ENCODE assay signal across 8 cellular contexts in genomic region chr19:43532962-43533545, GRCh38. TPM values are rescaled to one million over a fixed set of nuclear protein-coding genes. Genes with fewer than 3 reads are reported as not detected.
A peak's percentile ranks its signal among the peaks of the same experiment; 100 is the strongest.
DNase-seq lines count a peak whose midpoint lies in the region; ATAC-seq and TF ChIP-seq lines count a peak whose summit lies in the region.

A gene with protein sequence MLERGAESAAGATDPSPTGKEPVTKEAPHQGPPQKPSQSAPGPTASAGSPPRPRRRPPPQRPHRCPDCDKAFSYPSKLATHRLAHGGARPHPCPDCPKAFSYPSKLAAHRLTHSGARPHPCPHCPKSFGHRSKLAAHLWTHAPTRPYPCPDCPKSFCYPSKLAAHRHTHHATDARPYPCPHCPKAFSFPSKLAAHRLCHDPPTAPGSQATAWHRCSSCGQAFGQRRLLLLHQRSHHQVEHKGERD (plus strand): TSS chr19:43533188. CDS start chr19:43534423, 1,235 bp downstream.

- no peaks in the 10 kb centered on the region for H3K9me3 Mint-ChIP-seq in activated T-helper 2 cell treated with anti-CD3 and anti-CD28 coated beads, Interferon-gamma antibody, Interleukin-2, Interleukin-4, amounts not matched to agents 10 μg/mL and 5 μg/mL and 100 μg/mL, durations not matched to agents 14 hours and 24 hours and 36 hours
- no peaks in the 10 kb centered on the region for H3K9me3 Mint-ChIP-seq in nephron progenitor cell
- no peaks in the 10 kb centered on the region for H3K9me3 Mint-ChIP-seq in stimulated activated naive CD8-positive, alpha-beta T cell treated with anti-CD3 and anti-CD28 coated beads, Interleukin-15, Interleukin-2, amounts not matched to agents 100 ng/mL and 50 ng/mL, for 24 hours

- H3K4me1 Mint-ChIP-seq in activated T-helper 2 cell treated with anti-CD3 and anti-CD28 coated beads, Interferon-gamma antibody, Interleukin-2, Interleukin-4, amounts not matched to agents 10 μg/mL and 5 μg/mL and 100 μg/mL, durations not matched to agents 14 hours and 24 hours and 36 hours (ENCODE audit: low read depth) = peaks cover 8% of the 10 kb centered on the region
- peaks cover 37% of the 10 kb centered on the region for H3K4me1 Mint-ChIP-seq in nephron progenitor cell
- peaks cover 27% of the 10 kb centered on the region for H3K4me1 Mint-ChIP-seq in stimulated activated naive CD8-positive, alpha-beta T cell treated with anti-CD3 and anti-CD28 coated beads, Interleukin-15, Interleukin-2, amounts not matched to agents 100 ng/mL and 50 ng/mL, for 24 hours (ENCODE audit: low read depth)

- peaks cover 9% of the 10 kb centered on the region for H3K36me3 Mint-ChIP-seq in activated T-helper 2 cell treated with anti-CD3 and anti-CD28 coated beads, Interferon-gamma antibody, Interleukin-2, Interleukin-4, amounts not matched to agents 10 μg/mL and 5 μg/mL and 100 μg/mL, durations not matched to agents 14 hours and 24 hours and 36 hours (ENCODE audit: low read depth)
- H3K36me3 Mint-ChIP-seq in nephron progenitor cell (ENCODE audit: low read depth) = peaks cover 23% of the 10 kb centered on the region
- peaks cover 8% of the 10 kb centered on the region for H3K36me3 Mint-ChIP-seq in stimulated activated naive CD8-positive, alpha-beta T cell treated with anti-CD3 and anti-CD28 coated beads, Interleukin-15, Interleukin-2, amounts not matched to agents 100 ng/mL and 50 ng/mL, for 24 hours (ENCODE audit: low read depth)

- peak; percentile 57 for ATAC-seq in GM21786 (IDR thresholded peaks at IDR 0.05; ENCODE audit: unreplicated experiment)

- H3K9me3 ChIP-seq in KOPT-K1 (ENCODE audit: insufficient read depth, low read length, poor library complexity, severe bottlenecking) = no peaks in the 10 kb centered on the region

- H3K27ac ChIP-seq in KOPT-K1 (ENCODE audit: low read depth, low read length, poor library complexity, severe bottlenecking) = peak within 1 kb of the TSS; percentile 74

- H3K36me3 ChIP-seq in KOPT-K1 (ENCODE audit: insufficient read depth, low read length) = peaks cover 10% of the 10 kb centered on the region

- H3K27ac Mint-ChIP-seq in activated T-helper 2 cell treated with anti-CD3 and anti-CD28 coated beads, Interferon-gamma antibody, Interleukin-2, Interleukin-4, amounts not matched to agents 10 μg/mL and 5 μg/mL and 100 μg/mL, durations not matched to agents 14 hours and 24 hours and 36 hours = peak within 1 kb of the TSS; percentile 90
- peak within 1 kb of the TSS; percentile 98 for H3K27ac Mint-ChIP-seq in nephron progenitor cell
- peak within 1 kb of the TSS; percentile 92 for H3K27ac Mint-ChIP-seq in stimulated activated naive CD8-positive, alpha-beta T cell treated with anti-CD3 and anti-CD28 coated beads, Interleukin-15, Interleukin-2, amounts not matched to agents 100 ng/mL and 50 ng/mL, for 24 hours

- peak; percentile 90 for DNase-seq in DMS79 treated with DMSO at 0.1 percent for 48 hours (lab: John Stamatoyannopoulos, UW)
- DNase-seq in RPMI8226 = peak; percentile 86
- peak; percentile 85 for DNase-seq in activated T-helper 2 cell treated with anti-CD3 and anti-CD28 coated beads, Interferon-gamma antibody, Interleukin-2, Interleukin-4, amounts not matched to agents 10 μg/mL and 5 μg/mL and 100 μg/mL, durations not matched to agents 14 hours and 24 hours and 36 hours (ENCODE audit: low spot score)
- DNase-seq in fibroblast of pulmonary artery (ENCODE audit: low read depth) = peak; percentile 96
- peak; percentile 91 for DNase-seq in nephron progenitor cell

- no peaks in the 10 kb centered on the region for H3K27me3 Mint-ChIP-seq in activated T-helper 2 cell treated with anti-CD3 and anti-CD28 coated beads, Interferon-gamma antibody, Interleukin-2, Interleukin-4, amounts not matched to agents 10 μg/mL and 5 μg/mL and 100 μg/mL, durations not matched to agents 14 hours and 24 hours and 36 hours (ENCODE audit: low read depth)
- peaks cover 2% of the 10 kb centered on the region for H3K27me3 Mint-ChIP-seq in nephron progenitor cell (ENCODE audit: low read depth, poor library complexity)
- H3K27me3 Mint-ChIP-seq in stimulated activated naive CD8-positive, alpha-beta T cell treated with anti-CD3 and anti-CD28 coated beads, Interleukin-15, Interleukin-2, amounts not matched to agents 100 ng/mL and 50 ng/mL, for 24 hours = no peaks in the 10 kb centered on the region

- intact Hi-C loops in activated T-helper 2 cell treated with anti-CD3 and anti-CD28 coated beads, Interferon-gamma antibody, Interleukin-2, Interleukin-4, amounts not matched to agents 10 μg/mL and 5 μg/mL and 100 μg/mL, durations not matched to agents 14 hours and 24 hours and 36 hours (cut with micrococcal nuclease) = loop anchor here (2.0 kb wide), 2 partner anchors 64 to 70 kb away; partner anchors contain the start of genes IRGQ and ZNF576

- H3K4me3 Mint-ChIP-seq in activated T-helper 2 cell treated with anti-CD3 and anti-CD28 coated beads, Interferon-gamma antibody, Interleukin-2, Interleukin-4, amounts not matched to agents 10 μg/mL and 5 μg/mL and 100 μg/mL, durations not matched to agents 14 hours and 24 hours and 36 hours (ENCODE audit: low read depth) = peak within 1 kb of the TSS; percentile 87
- H3K4me3 Mint-ChIP-seq in nephron progenitor cell = peak within 1 kb of the TSS; percentile 86
- peak within 1 kb of the TSS; percentile 88 for H3K4me3 Mint-ChIP-seq in stimulated activated naive CD8-positive, alpha-beta T cell treated with anti-CD3 and anti-CD28 coated beads, Interleukin-15, Interleukin-2, amounts not matched to agents 100 ng/mL and 50 ng/mL, for 24 hours

- H3K4me3 ChIP-seq in fibroblast of pulmonary artery (replicated peaks; ENCODE audit: low read depth, low read length) = peak within 1 kb of the TSS; percentile 66

- no peak for TF ChIP-seq CTCF in fibroblast of pulmonary artery (IDR thresholded peaks at IDR 0.05; ENCODE audit: low read length, missing control alignments)
- TF ChIP-seq CTCF in nephron progenitor cell (IDR thresholded peaks at IDR 0.05) = no peak

RNA-seq across cellular contexts. Expression of the gene that starts here (rescaled TPM):
- 1.7 and 2.1 TPM in 2 replicates for total RNA-seq in activated T-helper 2 cell treated with anti-CD3 and anti-CD28 coated beads, Interferon-gamma antibody, Interleukin-2, Interleukin-4, amounts not matched to agents 10 μg/mL and 5 μg/mL and 100 μg/mL, durations not matched to agents 14 hours and 24 hours and 36 hours

Comparison
In these comparisons a context has a peak if more than half of its experiments do, and no peak if none do; other contexts are left out.
1. Peak in every context shown above with its lines: DNase-seq, ATAC-seq, H3K4me3 ChIP-seq and H3K27ac ChIP-seq.